ENCODE assay signal across 1 cellular context in the genomic region with DNA sequence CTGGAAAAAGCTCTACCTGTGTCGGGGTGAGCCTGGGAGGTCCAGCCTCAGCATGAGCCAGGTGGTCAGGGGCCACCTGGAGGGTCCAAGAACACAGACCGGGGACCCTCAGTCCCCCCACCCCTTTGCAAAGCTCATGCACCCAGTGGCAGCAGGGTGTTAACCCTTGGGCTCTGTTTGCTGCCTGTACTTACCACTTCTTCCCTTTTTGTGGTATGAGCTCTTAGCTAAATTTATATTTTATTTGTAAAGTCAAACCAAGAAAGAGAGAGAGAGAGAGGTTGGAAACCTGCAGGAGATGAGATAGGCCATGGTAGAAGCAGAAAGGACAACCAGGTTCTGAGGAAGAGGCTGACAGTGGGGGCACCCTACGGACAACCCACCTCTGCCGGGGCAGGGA.
TF ChIP-seq lines count a peak whose summit lies in the region.

No MANE protein-coding gene starts in this region.

TF ChIP-seq in HepG2, 621 proteins besides CTCF, POLR2A, EP300 and RAD21:
- TF ChIP-seq SP1 (IDR thresholded peaks at IDR 0.05) (no peak), SP1 (CRISPR knock-in tag; IDR thresholded peaks at IDR 0.05) (no peak), NR3C1 (CRISPR knock-in tag; IDR thresholded peaks at IDR 0.05) (no peak), JUN (CRISPR knock-in tag; IDR thresholded peaks at IDR 0.05) (no peak), NFRKB (IDR thresholded peaks at IDR 0.05) (no peak), ZNF275 (CRISPR knock-in tag; IDR thresholded peaks at IDR 0.05; ENCODE audit: borderline replicate concordance) (no peak), ZNF547 (CRISPR knock-in tag; IDR thresholded peaks at IDR 0.05) (no peak), ZNF775 (CRISPR knock-in tag; IDR thresholded peaks at IDR 0.05; ENCODE audit: borderline replicate concordance) (no peak), HOXA7 (CRISPR knock-in tag; IDR thresholded peaks at IDR 0.05) (no peak), HOXD1 (CRISPR knock-in tag; IDR thresholded peaks at IDR 0.05) (no peak), ZNF207 (IDR thresholded peaks at IDR 0.05; ENCODE audit: borderline replicate concordance) (no peak), JDP2 (CRISPR knock-in tag; IDR thresholded peaks at IDR 0.05; ENCODE audit: borderline replicate concordance) (no peak), PCBP1 (IDR thresholded peaks at IDR 0.05; ENCODE audit: borderline replicate concordance, low read depth, low read length) (no peak), ZHX1 (CRISPR knock-in tag; IDR thresholded peaks at IDR 0.05; ENCODE audit: low read depth) (no peak), KMT2A (CRISPR knock-in tag; IDR thresholded peaks at IDR 0.05) (no peak)
- TF ChIP-seq, protein P1, sequence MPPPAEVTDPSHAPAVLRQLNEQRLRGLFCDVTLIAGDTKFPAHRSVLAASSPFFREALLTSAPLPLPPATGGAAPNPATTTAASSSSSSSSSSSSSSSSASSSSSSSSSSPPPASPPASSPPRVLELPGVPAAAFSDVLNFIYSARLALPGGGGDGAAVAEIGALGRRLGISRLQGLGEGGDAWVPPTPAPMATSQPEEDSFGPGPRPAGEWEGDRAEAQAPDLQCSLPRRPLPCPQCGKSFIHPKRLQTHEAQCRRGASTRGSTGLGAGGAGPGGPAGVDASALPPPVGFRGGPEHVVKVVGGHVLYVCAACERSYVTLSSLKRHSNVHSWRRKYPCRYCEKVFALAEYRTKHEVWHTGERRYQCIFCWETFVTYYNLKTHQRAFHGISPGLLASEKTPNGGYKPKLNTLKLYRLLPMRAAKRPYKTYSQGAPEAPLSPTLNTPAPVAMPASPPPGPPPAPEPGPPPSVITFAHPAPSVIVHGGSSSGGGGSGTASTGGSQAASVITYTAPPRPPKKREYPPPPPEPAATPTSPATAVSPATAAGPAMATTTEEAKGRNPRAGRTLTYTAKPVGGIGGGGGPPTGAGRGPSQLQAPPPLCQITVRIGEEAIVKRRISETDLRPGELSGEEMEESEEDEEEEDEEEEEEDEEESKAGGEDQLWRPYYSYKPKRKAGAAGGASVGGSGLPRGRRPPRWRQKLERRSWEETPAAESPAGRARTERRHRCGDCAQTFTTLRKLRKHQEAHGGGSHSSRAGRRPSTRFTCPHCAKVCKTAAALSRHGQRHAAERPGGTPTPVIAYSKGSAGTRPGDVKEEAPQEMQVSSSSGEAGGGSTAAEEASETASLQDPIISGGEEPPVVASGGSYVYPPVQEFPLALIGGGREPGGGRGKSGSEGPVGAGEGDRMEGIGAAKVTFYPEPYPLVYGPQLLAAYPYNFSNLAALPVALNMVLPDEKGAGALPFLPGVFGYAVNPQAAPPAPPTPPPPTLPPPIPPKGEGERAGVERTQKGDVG (CRISPR knock-in tag; IDR thresholded peaks at IDR 0.05; ENCODE audit: borderline replicate concordance) = no peak
- TF ChIP-seq, protein P2, sequence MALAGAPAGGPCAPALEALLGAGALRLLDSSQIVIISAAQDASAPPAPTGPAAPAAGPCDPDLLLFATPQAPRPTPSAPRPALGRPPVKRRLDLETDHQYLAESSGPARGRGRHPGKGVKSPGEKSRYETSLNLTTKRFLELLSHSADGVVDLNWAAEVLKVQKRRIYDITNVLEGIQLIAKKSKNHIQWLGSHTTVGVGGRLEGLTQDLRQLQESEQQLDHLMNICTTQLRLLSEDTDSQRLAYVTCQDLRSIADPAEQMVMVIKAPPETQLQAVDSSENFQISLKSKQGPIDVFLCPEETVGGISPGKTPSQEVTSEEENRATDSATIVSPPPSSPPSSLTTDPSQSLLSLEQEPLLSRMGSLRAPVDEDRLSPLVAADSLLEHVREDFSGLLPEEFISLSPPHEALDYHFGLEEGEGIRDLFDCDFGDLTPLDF (CRISPR knock-in tag; IDR thresholded peaks at IDR 0.05) = no peak
